13 cellular contexts compared by ENCODE assay signal in the genomic region with DNA sequence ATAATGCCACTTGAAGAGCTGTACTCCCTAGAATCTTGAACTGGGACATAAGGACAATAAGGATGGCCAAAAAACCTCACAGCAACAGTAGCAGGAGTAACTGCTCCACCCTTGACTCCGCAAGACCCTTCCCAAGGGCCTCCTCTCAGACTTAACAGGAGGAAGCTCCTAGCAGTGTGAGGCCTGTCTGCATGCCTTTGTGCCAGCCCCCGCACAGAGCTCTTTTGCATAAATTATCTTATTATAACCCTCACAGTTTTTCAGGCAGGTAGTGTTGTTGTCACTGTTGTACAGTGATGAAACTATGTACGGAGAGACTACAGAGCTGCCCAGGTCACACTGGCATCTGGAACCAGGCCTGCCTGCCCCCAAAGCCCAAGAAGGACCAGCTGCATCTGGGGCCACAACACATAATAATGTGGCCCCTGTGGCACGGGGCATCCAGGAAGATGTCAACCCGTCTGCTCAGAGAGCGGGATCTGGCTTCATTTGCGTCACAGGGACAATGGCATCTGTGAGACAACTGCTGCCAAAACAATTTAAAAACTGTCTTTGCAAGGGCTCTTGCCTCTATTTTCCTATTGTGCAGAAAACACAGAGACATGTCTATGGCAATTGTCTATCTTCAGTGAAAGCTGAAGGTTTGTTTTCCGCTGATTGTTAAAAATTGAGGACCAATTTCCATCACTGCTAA.
"Had no signal": no experiment of that assay in that cellular context is flagged by ENCODE, and none has a peak within 500 bp of the region (broad histone marks: within the 10 kb centered on the region; RNA-seq: fewer than 3 reads in every experiment).

No MANE protein-coding gene starts in this region.

- H3K9me3 Mint-ChIP-seq: activated CD4-positive, alpha-beta memory T cell treated with anti-CD3 and anti-CD28 coated beads for 36 hours; activated naive CD8-positive, alpha-beta T cell treated with anti-CD3 and anti-CD28 coated beads, Interleukin-2, amount 10 ng/mL, durations not matched to agents 7 days and 5 days; activated T-cell treated with anti-CD3 and anti-CD28 coated beads, Interleukin-2, amount 50 U/mL, for 72 hours; effector memory CD8-positive, alpha-beta T cell; nephron progenitor cell; stimulated activated naive CD8-positive, alpha-beta T cell treated with anti-CD3 and anti-CD28 coated beads, Interleukin-15, Interleukin-2, amounts not matched to agents 100 ng/mL and 50 ng/mL, for 24 hours had no signal

- H3K4me1 Mint-ChIP-seq: activated naive CD8-positive, alpha-beta T cell treated with anti-CD3 and anti-CD28 coated beads, Interleukin-2, amount 10 ng/mL, durations not matched to agents 7 days and 5 days had no signal

- H3K27me3 ChIP-seq: ovary had no signal

- H3K4me3 ChIP-seq: ovary had no signal

- H3K27ac ChIP-seq: ovary, VCaP had no signal

- H3K9me3 ChIP-seq: ovary had no signal

- DNase-seq: activated CD4-positive, alpha-beta memory T cell treated with anti-CD3 and anti-CD28 coated beads for 36 hours; activated naive CD8-positive, alpha-beta T cell treated with anti-CD3 and anti-CD28 coated beads, Interleukin-2, amount 10 ng/mL, durations not matched to agents 7 days and 5 days; activated T-cell treated with anti-CD3 and anti-CD28 coated beads, Interleukin-2, amount 50 U/mL, for 72 hours; effector memory CD8-positive, alpha-beta T cell; erythroblast; mammary epithelial cell; nephron progenitor cell; ovary; stimulated activated CD4-positive, alpha-beta T cell treated with anti-CD3 and anti-CD28 coated beads, Interleukin-15, amount 100 ng/mL, for 24 hours; stimulated activated CD4-positive, alpha-beta T cell treated with anti-CD3 and anti-CD28 coated beads, Interleukin-4, amount 100 ng/mL, for 24 hours; T-helper 9 cell had no signal

- H3K36me3 ChIP-seq: ovary had no signal

- H3K27me3 Mint-ChIP-seq: stimulated activated naive CD8-positive, alpha-beta T cell treated with anti-CD3 and anti-CD28 coated beads, Interleukin-15, Interleukin-2, amounts not matched to agents 100 ng/mL and 50 ng/mL, for 24 hours had no signal

- H3K36me3 Mint-ChIP-seq: activated CD4-positive, alpha-beta memory T cell treated with anti-CD3 and anti-CD28 coated beads for 36 hours; activated naive CD8-positive, alpha-beta T cell treated with anti-CD3 and anti-CD28 coated beads, Interleukin-2, amount 10 ng/mL, durations not matched to agents 7 days and 5 days had no signal

- H3K4me3 Mint-ChIP-seq: activated CD4-positive, alpha-beta memory T cell treated with anti-CD3 and anti-CD28 coated beads for 36 hours; activated naive CD8-positive, alpha-beta T cell treated with anti-CD3 and anti-CD28 coated beads, Interleukin-2, amount 10 ng/mL, durations not matched to agents 7 days and 5 days; activated T-cell treated with anti-CD3 and anti-CD28 coated beads, Interleukin-2, amount 50 U/mL, for 72 hours; effector memory CD8-positive, alpha-beta T cell; nephron progenitor cell; stimulated activated naive CD8-positive, alpha-beta T cell treated with anti-CD3 and anti-CD28 coated beads, Interleukin-15, Interleukin-2, amounts not matched to agents 100 ng/mL and 50 ng/mL, for 24 hours had no signal

- H3K27ac Mint-ChIP-seq: activated CD4-positive, alpha-beta memory T cell treated with anti-CD3 and anti-CD28 coated beads for 36 hours; activated naive CD8-positive, alpha-beta T cell treated with anti-CD3 and anti-CD28 coated beads, Interleukin-2, amount 10 ng/mL, durations not matched to agents 7 days and 5 days; activated T-cell treated with anti-CD3 and anti-CD28 coated beads, Interleukin-2, amount 50 U/mL, for 72 hours; effector memory CD8-positive, alpha-beta T cell; nephron progenitor cell; stimulated activated naive CD8-positive, alpha-beta T cell treated with anti-CD3 and anti-CD28 coated beads, Interleukin-15, Interleukin-2, amounts not matched to agents 100 ng/mL and 50 ng/mL, for 24 hours had no signal
